Comparison of ENCODE assay signal across 20 cellular contexts in the genomic region with DNA sequence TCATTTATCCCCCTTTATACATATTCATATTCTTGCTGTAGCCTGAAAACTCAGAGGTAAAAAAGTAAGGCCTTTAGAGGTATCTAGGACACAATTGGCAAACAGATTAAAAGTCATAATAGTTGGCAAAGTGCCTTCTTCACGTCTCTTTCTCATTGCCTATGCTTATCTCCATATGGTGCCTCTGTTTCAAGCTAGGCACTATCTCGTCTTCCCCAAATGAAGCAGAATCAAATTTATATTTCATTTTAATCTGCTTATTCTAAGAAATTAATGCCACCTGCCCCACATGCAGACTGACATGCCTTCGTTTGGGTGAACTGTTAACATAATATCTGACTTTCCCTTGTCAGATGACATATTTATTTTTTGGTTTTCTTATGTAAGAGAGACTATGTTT.
DNase-seq lines count a peak whose midpoint lies in the region; ATAC-seq, FAIRE-seq and TF ChIP-seq lines count a peak whose summit lies in the region.
"Had no signal": no experiment of that assay in that cellular context is flagged by ENCODE, and none has a peak within 500 bp of the region (broad histone marks: within the 10 kb centered on the region; RNA-seq: fewer than 3 reads in every experiment).

No MANE protein-coding gene starts in this region.

- TF ChIP-seq CTCF in D721Med (IDR thresholded peaks at IDR 0.05; ENCODE audit: insufficient read depth, missing control alignments) = no peak
- TF ChIP-seq CTCF in right atrium auricular region (IDR thresholded peaks at IDR 0.05) = no peak

- peak; percentile 18 for DNase-seq in NCI-H1105 treated with DMSO at 0.1 percent for 48 hours (lab: John Stamatoyannopoulos, UW)
- DNase-seq in NCI-H1105 (lab: John Stamatoyannopoulos, UW) = no peak
- DNase-seq in D721Med (ENCODE audit: insufficient read length, low spot score) = no peak
- peak; percentile 18 for DNase-seq in NCI-H524 treated with DMSO at 0.1 percent for 48 hours (lab: John Stamatoyannopoulos, UW)
- no peak for DNase-seq in right atrium auricular region (ENCODE audit: low spot score)
- DNase-seq: Caco-2; CD4-positive, CD25-positive, alpha-beta regulatory T cell; CD8-positive, alpha-beta T cell; DMS153; DND-41; H9 had no signal

- H3K4me1 ChIP-seq in right atrium auricular region = no peaks in the 10 kb centered on the region
- H3K4me1 ChIP-seq: BLaER1, Caco-2 had no signal

- ATAC-seq in SK-N-SH treated with all-trans-retinoic acid at 6 μM for 48 hours (no peak), GM18870 (IDR thresholded peaks at IDR 0.05; ENCODE audit: unreplicated experiment) (no peak)
- ATAC-seq: CD8-positive, alpha-beta T cell; GM23338; HCT116 had no signal

- peak; percentile 84 for FAIRE-seq in D721Med (lab: Jason Lieb, UNC)
- FAIRE-seq: G401.6, GM12892, GM19239 had no signal

- H3K36me3 ChIP-seq in right atrium auricular region = no peaks in the 10 kb centered on the region
- H3K36me3 ChIP-seq: BLaER1 had no signal

- H3K9me3 ChIP-seq in right atrium auricular region = no peaks in the 10 kb centered on the region
- H3K9me3 ChIP-seq: BLaER1, Caco-2 had no signal

- no peak overlapping the region for H3K27ac ChIP-seq in right atrium auricular region
- H3K27ac ChIP-seq: BLaER1, C4-2B had no signal

- no peak overlapping the region for H3K4me3 ChIP-seq in right atrium auricular region
- H3K4me3 ChIP-seq: BLaER1, GM23338 had no signal

- H3K27me3 ChIP-seq in right atrium auricular region = no peaks in the 10 kb centered on the region
- H3K27me3 ChIP-seq: BLaER1 had no signal

TF ChIP-seq in SK-N-SH treated with all-trans-retinoic acid at 6 μM for 48 hours, 23 proteins besides CTCF, POLR2A, EP300 and RAD21:
- TF ChIP-seq TCF4 (CRISPR knock-in tag; IDR thresholded peaks at IDR 0.05; ENCODE audit: borderline replicate concordance) (no peak; the same call in 1 of the 2 replicates), ISL1 (CRISPR knock-in tag; IDR thresholded peaks at IDR 0.05) (0 out of 2 replicates have a peak, but pooled peaks have one; percentile 13)
TF ChIP-seq in SK-N-SH treated with all-trans-retinoic acid at 6 μM for 48 hours: peak in this region for 1.

Comparison
In these comparisons a context has a peak if more than half of its experiments do, and no peak if none do; other contexts are left out.
1. DNase-seq: peak in NCI-H1105 treated with DMSO at 0.1 percent for 48 hours (single experiment) and NCI-H524 treated with DMSO at 0.1 percent for 48 hours (single experiment); none in NCI-H1105 (single experiment), D721Med (single experiment) and right atrium auricular region (single experiment).